In the genomic region with DNA sequence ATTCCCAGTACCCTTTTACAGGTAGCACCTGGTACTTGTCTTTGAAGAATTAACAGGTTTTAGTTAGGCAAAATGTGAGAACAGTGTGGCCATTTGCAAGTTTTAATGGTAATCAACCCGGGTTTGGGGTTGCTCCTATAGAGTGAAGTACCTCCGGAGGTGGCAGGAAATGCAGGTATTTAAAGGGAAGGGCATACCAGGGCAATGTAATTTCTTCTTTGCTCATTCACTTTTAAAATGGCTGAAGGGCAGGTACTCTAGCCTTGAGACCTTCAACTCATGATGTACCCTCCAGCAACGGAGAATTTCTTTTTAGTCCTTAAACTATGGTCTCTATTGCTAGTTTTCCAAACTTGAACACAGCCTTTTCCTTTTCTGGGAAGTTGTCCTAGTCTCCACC, we compare ENCODE assay signal across 9 cellular contexts. TPM values are rescaled to one million over a fixed set of nuclear protein-coding genes. Genes with fewer than 3 reads are reported as not detected.
DNase-seq lines count a peak whose midpoint lies in the region; ATAC-seq and TF ChIP-seq lines count a peak whose summit lies in the region.
"Had no signal": no experiment of that assay in that cellular context is flagged by ENCODE, and none has a peak within 500 bp of the region (broad histone marks: within the 10 kb centered on the region; RNA-seq: fewer than 3 reads in every experiment).

No MANE protein-coding gene starts in this region.

- H3K27me3 ChIP-seq in ascending aorta (no peaks in the 10 kb centered on the region), left lung (no peaks in the 10 kb centered on the region), tibial nerve (no peaks in the 10 kb centered on the region)

- H3K36me3 ChIP-seq in ascending aorta (no peaks in the 10 kb centered on the region), left lung (no peaks in the 10 kb centered on the region), tibial nerve (no peaks in the 10 kb centered on the region)

- peak overlapping the region; percentile 96 to 98 for H3K27ac ChIP-seq in ascending aorta
- H3K27ac ChIP-seq in left lung: peak overlapping the region; percentile 97 to 100
- H3K27ac ChIP-seq in tibial nerve: peak overlapping the region; percentile 97 to 98 (median 98)

- peaks cover 21% of the 10 kb centered on the region for H3K36me3 Mint-ChIP-seq in activated naive CD4-positive, alpha-beta T cell treated with anti-CD3 and anti-CD28 coated beads for 36 hours (ENCODE audit: low read depth)

- WGBS in tibial nerve, 2 donors: 30 to 31% methylated on average over 3 of the region's 3 CpGs

- H3K9me3 ChIP-seq in ascending aorta: no peaks in the 10 kb centered on the region
- no peaks in the 10 kb centered on the region for H3K9me3 ChIP-seq in left lung
- H3K9me3 ChIP-seq in tibial nerve: no peaks in the 10 kb centered on the region

- H3K4me3 ChIP-seq in ascending aorta: peak overlapping the region in 1 of 2 donors; percentile 95
- peak overlapping the region; percentile 87 to 94 for H3K4me3 ChIP-seq in left lung
- H3K4me3 ChIP-seq in tibial nerve: peak overlapping the region in 3 of 4 donors; percentile 94 to 97 (median 95)

- H3K27me3 Mint-ChIP-seq in activated naive CD4-positive, alpha-beta T cell treated with anti-CD3 and anti-CD28 coated beads for 36 hours (ENCODE audit: low read depth): no peaks in the 10 kb centered on the region

- TF ChIP-seq EP300 in tibial nerve (IDR thresholded peaks at IDR 0.05): no peak

- intact Hi-C loops in activated naive CD4-positive, alpha-beta T cell treated with anti-CD3 and anti-CD28 coated beads for 36 hours (cut with micrococcal nuclease): loop anchor here (2.0 to 10.0 kb wide), 3 partner anchors 313 to 1176 kb away; a partner anchor contains a TSS
- intact Hi-C loops in ascending aorta (cut with DNase I) (loop anchor here (2.0 kb wide), 1 partner anchor 638 kb away; no protein-coding TSS in a partner anchor), left lung (cut with DNase I) (no loop called here)

- peaks cover 37% of the 10 kb centered on the region for H3K4me1 Mint-ChIP-seq in activated naive CD4-positive, alpha-beta T cell treated with anti-CD3 and anti-CD28 coated beads for 36 hours (ENCODE audit: low read depth)

- H3K4me3 Mint-ChIP-seq in activated naive CD4-positive, alpha-beta T cell treated with anti-CD3 and anti-CD28 coated beads for 36 hours: peak overlapping the region; percentile 98

- peak overlapping the region; percentile 99 for H3K27ac Mint-ChIP-seq in activated naive CD4-positive, alpha-beta T cell treated with anti-CD3 and anti-CD28 coated beads for 36 hours

- TF ChIP-seq CTCF in ascending aorta (IDR thresholded peaks at IDR 0.05) (no peak), left lung (IDR thresholded peaks at IDR 0.05) (no peak), tibial nerve (IDR thresholded peaks at IDR 0.05) (no peak)

- no peak for ATAC-seq in left lung
- ATAC-seq in HG03565 (IDR thresholded peaks at IDR 0.05; ENCODE audit: unreplicated experiment): no peak

- TF ChIP-seq POLR2A in tibial nerve (IDR thresholded peaks at IDR 0.05): no peak

- H3K4me1 ChIP-seq in ascending aorta (peaks cover 0 to 54% of the 10 kb centered on the region in 2 donors), left lung (peaks cover 24 to 35% of the 10 kb centered on the region in 2 donors), tibial nerve (peaks cover 0 to 40% (median 22%) of the 10 kb centered on the region in 4 donors)

- CTCF ChIA-PET in activated naive CD4-positive, alpha-beta T cell treated with anti-CD3 and anti-CD28 coated beads for 36 hours (lab: Charles Lee): no interaction called here

- H3K9me3 Mint-ChIP-seq in activated naive CD4-positive, alpha-beta T cell treated with anti-CD3 and anti-CD28 coated beads for 36 hours: no peaks in the 10 kb centered on the region

- no peak for DNase-seq in activated naive CD4-positive, alpha-beta T cell treated with anti-CD3 and anti-CD28 coated beads for 36 hours
- no peak for DNase-seq in activated naive CD4-positive, alpha-beta T cell treated with anti-CD3 and anti-CD28 coated beads, Interleukin-2, amount 50 U/mL, for 16 hours
- no peak for DNase-seq in ascending aorta (ENCODE audit: low spot score in 2 of 2)
- DNase-seq in left lung: no peak
- DNase-seq in tibial nerve (ENCODE audit: low spot score in 2 of 2): no peak
- no peak for DNase-seq in D341Med (ENCODE audit: low spot score)
- DNase-seq in central memory CD4-positive, alpha-beta T cell: no peak
- DNase-seq: NCI-H1417 had no signal

RNA-seq across cellular contexts. Expression of a gene that starts 1.3 kb away (rescaled TPM):
- 100 to 1,000 TPM; 180 to 190 TPM for total RNA-seq in activated naive CD4-positive, alpha-beta T cell treated with anti-CD3 and anti-CD28 coated beads for 36 hours
- 16.2 TPM for total RNA-seq in ascending aorta
- 10 to 100 TPM; 85.5 to 90.7 TPM for total RNA-seq in left lung
- total RNA-seq in tibial nerve: 10 to 100 TPM; 32.8 to 48.3 (median 45.4) TPM

RNA-seq across cellular contexts. Expression of a gene that starts 24.2 kb away (rescaled TPM):
- total RNA-seq in activated naive CD4-positive, alpha-beta T cell treated with anti-CD3 and anti-CD28 coated beads for 36 hours: 10 to 100 TPM; 23.5 to 27.0 TPM
- total RNA-seq in ascending aorta: 1.9 TPM
- 10 to 100 TPM; 20.7 to 22.1 TPM for total RNA-seq in left lung
- total RNA-seq in tibial nerve: 1 to 10 TPM; 7.4 to 9.0 (median 8.3) TPM

Comparison
In these comparisons a context has a peak if more than half of its experiments do, and no peak if none do; other contexts are left out.
1. intact Hi-C loops: an anchor here in activated naive CD4-positive, alpha-beta T cell treated with anti-CD3 and anti-CD28 coated beads for 36 hours (2.0 to 10.0 kb wide) and ascending aorta (2.0 kb wide); none called in left lung.